22 cellular contexts compared by ENCODE assay signal in genomic region chr5:60352992-60353391, GRCh38.
A peak's percentile ranks its signal among the peaks of the same experiment; 100 is the strongest.
DNase-seq lines count a peak whose midpoint lies in the region; ATAC-seq and TF ChIP-seq lines count a peak whose summit lies in the region.
"Had no signal": no experiment of that assay in that cellular context is flagged by ENCODE, and none has a peak within 500 bp of the region (broad histone marks: within the 10 kb centered on the region; RNA-seq: fewer than 3 reads in every experiment).

No MANE protein-coding gene starts in this region.

- H3K9me3 Mint-ChIP-seq in Calu3 (ENCODE audit: low read depth, unreplicated experiment): no peaks in the 10 kb centered on the region
- H3K9me3 Mint-ChIP-seq: IgD-negative memory B cell had no signal

- no peaks in the 10 kb centered on the region for H3K36me3 Mint-ChIP-seq in Calu3 (ENCODE audit: insufficient read depth, unreplicated experiment)

- no TSS peak for BruUV-seq in Calu3 (replicated peaks; lab: Mats Ljungman, UMichigan)

- ATAC-seq in left colon (peak; percentile 62), HG03432 (IDR thresholded peaks at IDR 0.05; ENCODE audit: unreplicated experiment) (no peak)
- ATAC-seq: GM12878, HCT116 had no signal

- H3K4me3 Mint-ChIP-seq in Calu3 (ENCODE audit: low read depth, unreplicated experiment): no peak overlapping the region
- H3K4me3 Mint-ChIP-seq: IgD-negative memory B cell had no signal

- CTCF ChIA-PET in Calu3 (lab: Charles Lee): no interaction called here

- DNase-seq in DMS153 (lab: John Stamatoyannopoulos, UW) (peak; percentile 62), DMS153 treated with DMSO at 0.1 percent for 48 hours (lab: John Stamatoyannopoulos, UW; ENCODE audit: unreplicated experiment) (no peak), Calu3 (peak; percentile 32), NCI-H2029 treated with DMSO at 0.1 percent for 48 hours (lab: John Stamatoyannopoulos, UW) (peak; percentile 72), left colon (peak; percentile 35 to 43), NCI-H748 treated with DMSO at 0.1 percent for 48 hours (lab: John Stamatoyannopoulos, UW) (no peak), T-helper 1 cell (no peak)
- DNase-seq: AML-193, EL, GOT3, Kasumi-1, MG63, NCI-H1048, NCI-H1694, NCI-H345, NCI-H526 treated with DMSO at 0.1 percent for 48 hours, Right ventricle myocardium superior, SW 1271 had no signal

- no peak for TF ChIP-seq CTCF in Calu3 (IDR thresholded peaks at IDR 0.05; ENCODE audit: unreplicated experiment)

- peaks cover 7% of the 10 kb centered on the region for H3K4me1 Mint-ChIP-seq in Calu3 (ENCODE audit: low read depth, unreplicated experiment)

- intact Hi-C loops in Calu3 (cut with micrococcal nuclease; ENCODE audit: unreplicated experiment) (no loop called here), left colon (cut with DNase I, micrococcal nuclease) (no loop called here)

- H3K27ac Mint-ChIP-seq in Calu3 (ENCODE audit: unreplicated experiment): no peak overlapping the region
- H3K27ac Mint-ChIP-seq: IgD-negative memory B cell had no signal

- no peaks in the 10 kb centered on the region for H3K27me3 Mint-ChIP-seq in Calu3 (ENCODE audit: unreplicated experiment)
- H3K27me3 Mint-ChIP-seq: IgD-negative memory B cell had no signal

Comparison
In these comparisons a context has a peak if more than half of its experiments do, and no peak if none do; other contexts are left out.
1. DNase-seq: peak in DMS153 (single experiment), Calu3 (single experiment), NCI-H2029 treated with DMSO at 0.1 percent for 48 hours (single experiment) and left colon (2 of 2); none in DMS153 treated with DMSO at 0.1 percent for 48 hours (single experiment), NCI-H748 treated with DMSO at 0.1 percent for 48 hours (single experiment) and T-helper 1 cell (0 of 5).